Comparison of ENCODE assay signal across 8 cellular contexts in the genomic region with DNA sequence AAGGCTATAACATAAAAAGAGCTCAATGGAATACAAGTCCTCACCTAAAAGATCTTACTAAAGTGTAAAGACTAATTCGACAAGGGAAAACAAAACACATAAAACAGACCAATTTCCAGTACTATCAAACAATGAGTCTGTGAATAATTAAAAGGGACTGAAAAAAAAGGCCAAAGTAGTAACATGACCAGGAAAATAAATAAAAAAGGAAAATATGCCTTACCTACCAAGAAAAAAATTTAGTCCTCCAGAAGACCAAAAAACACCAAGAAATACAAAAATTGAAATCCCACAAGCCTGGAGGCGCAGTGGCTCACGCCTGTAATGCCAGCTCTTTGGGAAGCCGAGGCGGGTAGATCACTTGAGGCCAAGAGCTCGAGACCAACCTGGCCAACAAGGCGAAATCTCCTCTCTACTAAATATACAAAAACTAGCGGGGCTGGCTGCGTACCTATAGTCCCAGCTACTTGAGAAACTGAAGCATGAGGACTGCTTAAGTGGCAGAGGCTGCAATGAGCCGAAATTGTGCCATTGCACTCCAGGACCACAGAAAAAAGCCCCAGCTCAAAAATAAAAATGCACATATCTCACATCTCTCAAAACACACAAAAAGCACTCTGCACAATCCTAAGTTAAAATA.
DNase-seq lines count a peak whose midpoint lies in the region; ATAC-seq and FAIRE-seq lines count a peak whose summit lies in the region.

No MANE protein-coding gene starts in this region.

- H3K4me3 Mint-ChIP-seq in activated T-cell treated with anti-CD3 and anti-CD28 coated beads, Interleukin-2, amount 50 U/mL, for 4 hours, result no peak overlapping the region

- no peaks in the 10 kb centered on the region for H3K9me3 Mint-ChIP-seq in activated T-cell treated with anti-CD3 and anti-CD28 coated beads, Interleukin-2, amount 50 U/mL, for 4 hours

- peak; percentile 66 for FAIRE-seq in GM18507 (lab: Jason Lieb, UNC)

- no peak for DNase-seq in GM18507 (ENCODE audit: extremely low spot score, insufficient read length, low read depth)
- DNase-seq in activated T-cell treated with anti-CD3 and anti-CD28 coated beads, Interleukin-2, amount 50 U/mL, for 4 hours, result no peak
- DNase-seq in iPS DF 19.7 (ENCODE audit: low read depth, low spot score), result peak; percentile 78
- DNase-seq in stimulated activated CD4-positive, alpha-beta T cell treated with anti-CD3 and anti-CD28 coated beads, Interleukin-4, amount 100 ng/mL, for 48 hours (ENCODE audit: low read depth in 2 of 2), result peak; percentile 26 to 30
- DNase-seq in NCI-H2227 (lab: John Stamatoyannopoulos, UW; ENCODE audit: unreplicated experiment), result no peak

- no peaks in the 10 kb centered on the region for H3K27me3 Mint-ChIP-seq in activated T-cell treated with anti-CD3 and anti-CD28 coated beads, Interleukin-2, amount 50 U/mL, for 4 hours (ENCODE audit: low read depth)

- no peaks in the 10 kb centered on the region for H3K4me1 Mint-ChIP-seq in activated T-cell treated with anti-CD3 and anti-CD28 coated beads, Interleukin-2, amount 50 U/mL, for 4 hours (ENCODE audit: low read depth)

- no peaks in the 10 kb centered on the region for H3K36me3 Mint-ChIP-seq in activated T-cell treated with anti-CD3 and anti-CD28 coated beads, Interleukin-2, amount 50 U/mL, for 4 hours (ENCODE audit: insufficient read depth)

- ATAC-seq in HG03342 (IDR thresholded peaks at IDR 0.05; ENCODE audit: unreplicated experiment) (peak; percentile 56), HG03565 (IDR thresholded peaks at IDR 0.05; ENCODE audit: unreplicated experiment) (no peak), GM19351 (IDR thresholded peaks at IDR 0.05; ENCODE audit: unreplicated experiment) (no peak)
- ATAC-seq in activated T-cell treated with anti-CD3 and anti-CD28 coated beads, Interleukin-2, amount 50 U/mL, for 4 hours, result peak; percentile 77

Comparison
In these comparisons a context has a peak if more than half of its experiments do, and no peak if none do; other contexts are left out.
1. DNase-seq: peak in iPS DF 19.7 (single experiment) and stimulated activated CD4-positive, alpha-beta T cell treated with anti-CD3 and anti-CD28 coated beads, Interleukin-4, amount 100 ng/mL, for 48 hours (2 of 2); none in GM18507 (single experiment), activated T-cell treated with anti-CD3 and anti-CD28 coated beads, Interleukin-2, amount 50 U/mL, for 4 hours (single experiment) and NCI-H2227 (single experiment).
2. ATAC-seq: peak in HG03342 (single experiment) and activated T-cell treated with anti-CD3 and anti-CD28 coated beads, Interleukin-2, amount 50 U/mL, for 4 hours (2 of 2); none in HG03565 (single experiment) and GM19351 (single experiment).